1 cellular context compared by ENCODE assay signal in genomic region chr7:106639476-106640334, GRCh38.
TF ChIP-seq lines count a peak whose summit lies in the region.

No MANE protein-coding gene starts in this region.

TF ChIP-seq in IMR-90, 13 proteins besides CTCF, POLR2A, EP300 and RAD21 (continued from another document):
- TF ChIP-seq ELK1 (IDR thresholded peaks at IDR 0.05; ENCODE audit: borderline replicate concordance, low read depth, low read length): no peak
- no peak for TF ChIP-seq CEBPB (IDR thresholded peaks at IDR 0.05; ENCODE audit: low read depth, low read length)
TF ChIP-seq in IMR-90: peak in this region for 0.
